In the genomic region with DNA sequence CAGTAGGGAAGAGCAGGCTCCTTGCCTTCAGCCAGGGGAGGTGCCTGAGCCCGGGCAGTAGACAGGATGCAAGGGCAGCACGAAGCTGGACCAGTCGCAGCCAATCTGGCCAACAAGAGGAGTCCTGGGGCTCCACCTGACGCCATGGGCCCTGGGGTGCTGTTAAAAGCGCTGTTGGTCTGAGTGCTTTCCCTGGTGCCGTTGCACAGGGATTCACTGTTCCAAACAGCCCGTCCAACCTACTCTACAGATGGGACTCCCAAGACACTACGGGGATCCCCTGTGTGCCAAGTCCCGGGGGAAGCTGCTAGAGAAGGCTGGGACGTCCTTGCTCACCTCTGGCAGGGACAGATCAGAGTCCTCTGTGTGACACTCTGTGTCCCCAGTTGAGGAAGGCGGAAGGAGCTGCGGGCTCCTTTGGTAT, we compare ENCODE assay signal across 8 cellular contexts. TPM values are rescaled to one million over a fixed set of nuclear protein-coding genes. Genes with fewer than 3 reads are reported as not detected.
A peak's percentile ranks its signal among the peaks of the same experiment; 100 is the strongest.
DNase-seq lines count a peak whose midpoint lies in the region; ATAC-seq and TF ChIP-seq lines count a peak whose summit lies in the region.

No MANE protein-coding gene starts in this region.

- BruUV-seq in mammary epithelial cell (replicated peaks; lab: Mats Ljungman, UMichigan): no TSS peak

- no peak overlapping the region for H3K9ac ChIP-seq in mammary epithelial cell (ENCODE audit: insufficient read depth, low read length)

- H3K4me3 ChIP-seq in mammary epithelial cell (replicated peaks in 1 of 3; ENCODE audit: insufficient read depth in 1 of 3, low read depth in 2 of 3, low read length in 3 of 3) (peak overlapping the region; percentile 50 to 68 (median 59)), mononuclear cell (ENCODE audit: low read length) (peak overlapping the region; percentile 62)

- peak overlapping the region; percentile 93 for H2AFZ ChIP-seq in mammary epithelial cell (ENCODE audit: low read depth, low read length)

- H4K20me1 ChIP-seq in mammary epithelial cell (ENCODE audit: insufficient read depth, low read length): no peaks in the 10 kb centered on the region

- CTCF ChIA-PET in mammary epithelial cell (lab: Charles Lee; ENCODE audit: low non-redundant PET): no interaction called here

- H3K27me3 ChIP-seq in mammary epithelial cell (ENCODE audit: insufficient read depth, low read length): no peaks in the 10 kb centered on the region
- no peaks in the 10 kb centered on the region for H3K27me3 ChIP-seq in mononuclear cell (ENCODE audit: insufficient read depth, low read length)

- DNase-seq in Right ventricle myocardium inferior (ENCODE audit: missing footprints): peak; percentile 58
- DNase-seq in cardiac septum (ENCODE audit: low spot score): no peak
- DNase-seq in mammary epithelial cell: no peak
- DNase-seq in medulla oblongata (ENCODE audit: extremely low spot score): no peak
- DNase-seq in ACHN: no peak
- no peak for DNase-seq in NCI-H1930 (lab: John Stamatoyannopoulos, UW)

- H3K4me1 ChIP-seq in mammary epithelial cell (ENCODE audit: insufficient read depth, low read length): peaks cover 12% of the 10 kb centered on the region
- H3K4me1 ChIP-seq in mononuclear cell (ENCODE audit: insufficient read depth, low read length): peaks cover 45% of the 10 kb centered on the region

- H3K4me2 ChIP-seq in mammary epithelial cell (ENCODE audit: insufficient read depth, low read depth, low read length): peak overlapping the region; percentile 98

- in situ Hi-C loops in mammary epithelial cell (cut with MboI; ENCODE audit: low sequenced_read_pairs in 2 of 2) (no loop called here), ACHN (cut with HindIII; ENCODE audit: low pct_ligation_motif_present, low pct_unique_long_range_greater_than_20kb, low sequenced_read_pairs) (no loop called here)

- TF ChIP-seq CTCF in mammary epithelial cell (conservative IDR thresholded peaks at IDR 0.05 in 1 of 2, IDR thresholded peaks at IDR 0.05 in 1 of 2; ENCODE audit: extremely low read depth in 1 of 2, insufficient read depth in 1 of 2, low read depth in 1 of 2, low read length in 2 of 2): no peak

- H3K79me2 ChIP-seq in mammary epithelial cell (ENCODE audit: insufficient read depth, low read length): no peaks in the 10 kb centered on the region

- 35% methylated on average over 6 of the region's 12 CpGs for WGBS in mammary epithelial cell (ENCODE audit: low coverage, missing lambda C conversion rate)

- no peaks in the 10 kb centered on the region for H3K36me3 ChIP-seq in mammary epithelial cell (ENCODE audit: insufficient read depth, low read length)

- H3K27ac ChIP-seq in mammary epithelial cell (ENCODE audit: insufficient read depth, low read depth, low read length): no peak overlapping the region

- no peaks in the 10 kb centered on the region for H3K9me3 ChIP-seq in mammary epithelial cell (replicated peaks; ENCODE audit: insufficient read depth, low read length)
- no peaks in the 10 kb centered on the region for H3K9me3 ChIP-seq in mononuclear cell (ENCODE audit: low read depth, low read length)

- peak; percentile 40 for ATAC-seq in Right ventricle myocardium inferior
- peak; percentile 25 for ATAC-seq in HG03571 (IDR thresholded peaks at IDR 0.05; ENCODE audit: unreplicated experiment)

- dilution Hi-C loops in mammary epithelial cell (cut with HindIII; ENCODE audit: low sequenced_read_pairs): no loop called here

- intact Hi-C loops in Right ventricle myocardium inferior (cut with DNase I): no loop called here
- intact Hi-C loops in cardiac septum (cut with DNase I): no loop called here
- intact Hi-C loops in mammary epithelial cell (cut with micrococcal nuclease): loop anchor here (2.0 kb wide), 2 partner anchors 13 to 35 kb away; no protein-coding TSS in a partner anchor

RNA-seq across cellular contexts. Expression of gene CTSH, which starts 0.6 kb away (rescaled TPM):
- 67.8 TPM for total RNA-seq in Right ventricle myocardium inferior
- total RNA-seq in cardiac septum: 38.8 TPM
- 10 to 100 TPM; 22.6 to 74.2 TPM for total RNA-seq in mammary epithelial cell
- polyA plus RNA-seq in mammary epithelial cell: 33.6 TPM
- polyA minus RNA-seq in mammary epithelial cell: 27.1 TPM
- total RNA-seq in mononuclear cell: 280 TPM
